17 cellular contexts compared by ENCODE assay signal in the genomic region with DNA sequence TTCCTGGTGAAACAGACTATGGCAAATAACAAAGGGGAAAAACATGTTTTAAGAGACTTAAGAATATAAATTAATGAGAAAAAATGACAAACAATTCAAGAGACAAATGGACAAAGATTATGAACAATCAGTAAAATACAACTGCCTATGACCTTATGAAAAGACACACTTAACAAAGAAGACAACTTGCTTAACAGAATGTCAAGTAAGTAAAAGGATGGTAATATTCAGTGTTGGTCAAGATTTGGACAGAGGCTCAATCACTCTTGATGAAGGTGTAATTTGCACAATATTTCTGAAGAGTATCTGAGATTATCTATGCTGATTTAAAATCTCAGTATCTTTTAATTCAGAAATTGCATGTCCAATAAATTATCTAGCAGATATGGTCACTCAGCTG. TPM values are rescaled to one million over a fixed set of nuclear protein-coding genes. Genes with fewer than 3 reads are reported as not detected.
DNase-seq lines count a peak whose midpoint lies in the region; ATAC-seq, FAIRE-seq and TF ChIP-seq lines count a peak whose summit lies in the region.
"Had no signal": no experiment of that assay in that cellular context is flagged by ENCODE, and none has a peak within 500 bp of the region (broad histone marks: within the 10 kb centered on the region; RNA-seq: fewer than 3 reads in every experiment).

No MANE protein-coding gene starts in this region.

- H3K4me3 Mint-ChIP-seq in CD4-positive, CD25-positive, alpha-beta regulatory T cell = peak overlapping the region in 1 of 4 donors; percentile 32
- no peak overlapping the region for H3K4me3 Mint-ChIP-seq in CD4-positive, alpha-beta T cell
- no peak overlapping the region for H3K4me3 Mint-ChIP-seq in type B pancreatic cell
- H3K4me3 Mint-ChIP-seq: H9 had no signal

- TF ChIP-seq POLR2A in K562 (conservative IDR thresholded peaks at IDR 0.05) (no peak), Peyer's patch (IDR thresholded peaks at IDR 0.05) (no peak)

- FAIRE-seq in K562 (lab: Jason Lieb, UNC) = peak; percentile 6
- FAIRE-seq: A204.1, GM12878, H1 had no signal

- CTCF ChIA-PET in CD4-positive, alpha-beta T cell (lab: Charles Lee) = no interaction called here
- CTCF ChIA-PET in K562 (lab: Yijun Ruan, JAX; ENCODE audit: low intra/inter-chr PET ratio) = no interaction called here

- no TSS peak for BruUV-seq in K562 (replicated peaks; lab: Mats Ljungman, UMichigan)

- no peak overlapping the region for H3K4me3 ChIP-seq in CD4-positive, CD25-positive, alpha-beta regulatory T cell (ENCODE audit: low read depth, low read length)
- H3K4me3 ChIP-seq in K562 = no peak overlapping the region
- no peak overlapping the region for H3K4me3 ChIP-seq in smooth muscle cell
- H3K4me3 ChIP-seq in Peyer's patch = no peak overlapping the region
- H3K4me3 ChIP-seq: GM12878 had no signal

- peaks cover 24% of the 10 kb centered on the region for H3K36me3 Mint-ChIP-seq in CD4-positive, CD25-positive, alpha-beta regulatory T cell
- peaks cover 69% of the 10 kb centered on the region for H3K36me3 Mint-ChIP-seq in CD4-positive, alpha-beta T cell (ENCODE audit: low read depth)
- H3K36me3 Mint-ChIP-seq in type B pancreatic cell = peaks cover 25% of the 10 kb centered on the region

- peaks cover 25% of the 10 kb centered on the region for H3F3A ChIP-seq in smooth muscle cell (ENCODE audit: low read depth)

- peak overlapping the region; percentile 64 for H3K4me2 ChIP-seq in K562 (ENCODE audit: insufficient read depth, low read length)
- no peak overlapping the region for H3K4me2 ChIP-seq in smooth muscle cell

- H2AFZ ChIP-seq in K562 (ENCODE audit: low read depth, low read length) = no peak overlapping the region
- H2AFZ ChIP-seq in smooth muscle cell (ENCODE audit: low read depth) = no peak overlapping the region

- DNase-seq in CD4-positive, CD25-positive, alpha-beta regulatory T cell = no peak
- DNase-seq in CD4-positive, alpha-beta T cell = no peak
- no peak for DNase-seq in K562 (ENCODE audit: extremely low read depth in 1 of 4, low spot score in 3 of 4)
- no peak for DNase-seq in smooth muscle cell (lab: John Stamatoyannopoulos, UW; ENCODE audit: unreplicated experiment)
- DNase-seq in Peyer's patch = no peak
- DNase-seq in type B pancreatic cell (ENCODE audit: extremely low spot score, unreplicated experiment) = no peak
- DNase-seq: ACHN; BE2C; C1 segment of cervical spinal cord; CD4-positive, alpha-beta memory T cell; DMS153; DMS79; GF-D8; H9 had no signal

- peak overlapping the region in 2 of 3 donors; percentile 18 to 89 for H3K27ac Mint-ChIP-seq in CD4-positive, CD25-positive, alpha-beta regulatory T cell
- peak overlapping the region; percentile 5 for H3K27ac Mint-ChIP-seq in CD4-positive, alpha-beta T cell
- H3K27ac Mint-ChIP-seq in type B pancreatic cell = no peak overlapping the region
- H3K27ac Mint-ChIP-seq: H9 had no signal

- peaks cover 12% of the 10 kb centered on the region for H3K4me1 ChIP-seq in CD4-positive, CD25-positive, alpha-beta regulatory T cell (ENCODE audit: control insufficient read depth, insufficient read depth, low read length, poor library complexity, severe bottlenecking)
- H3K4me1 ChIP-seq in K562 (replicated peaks in 1 of 2; ENCODE audit: control insufficient read depth in 2 of 2, insufficient read depth in 2 of 2, low read length in 2 of 2) (peaks cover 23 to 29% of the 10 kb centered on the region in 2 experiments), smooth muscle cell (ENCODE audit: low read depth) (peaks cover 17% of the 10 kb centered on the region), Peyer's patch (peaks cover 0 to 13% (median 5%) of the 10 kb centered on the region in 4 donors)
- H3K4me1 ChIP-seq: BE2C had no signal

- no peaks in the 10 kb centered on the region for H3K27me3 ChIP-seq in CD4-positive, CD25-positive, alpha-beta regulatory T cell (ENCODE audit: control insufficient read depth, insufficient read depth, low read length)
- H3K27me3 ChIP-seq in CD4-positive, alpha-beta T cell (ENCODE audit: control insufficient read depth, insufficient read depth, low read length) = no peaks in the 10 kb centered on the region
- no peaks in the 10 kb centered on the region for H3K27me3 ChIP-seq in K562 (ENCODE audit: control insufficient read depth in 2 of 2, insufficient read depth in 2 of 2, low read length in 2 of 2)
- H3K27me3 ChIP-seq in smooth muscle cell (ENCODE audit: low read depth) = no peaks in the 10 kb centered on the region
- no peaks in the 10 kb centered on the region for H3K27me3 ChIP-seq in Peyer's patch
- H3K27me3 ChIP-seq: BE2C had no signal

- no peak for TF ChIP-seq EP300 in K562 (IDR thresholded peaks at IDR 0.05; ENCODE audit: low read length)

- H3K79me2 ChIP-seq in K562 (ENCODE audit: control insufficient read depth, insufficient read depth, low read length) (peaks cover 71% of the 10 kb centered on the region), smooth muscle cell (ENCODE audit: low read depth) (peaks cover 90% of the 10 kb centered on the region)

- H3K27ac ChIP-seq in CD4-positive, CD25-positive, alpha-beta regulatory T cell (ENCODE audit: insufficient read depth, low read length, poor library complexity, severe bottlenecking) = no peak overlapping the region
- no peak overlapping the region for H3K27ac ChIP-seq in CD4-positive, alpha-beta T cell (ENCODE audit: low read depth, low read length)
- H3K27ac ChIP-seq in K562 (ENCODE audit: extremely low read depth, low read depth, low read length) (peak overlapping the region; percentile 72), smooth muscle cell (ENCODE audit: low read depth) (peak overlapping the region; percentile 68), Peyer's patch (no peak overlapping the region)

- H3K27me3 Mint-ChIP-seq in CD4-positive, CD25-positive, alpha-beta regulatory T cell = peaks cover 4% of the 10 kb centered on the region
- no peaks in the 10 kb centered on the region for H3K27me3 Mint-ChIP-seq in CD4-positive, alpha-beta T cell
- no peaks in the 10 kb centered on the region for H3K27me3 Mint-ChIP-seq in type B pancreatic cell
- H3K27me3 Mint-ChIP-seq: CD4-positive, alpha-beta memory T cell had no signal

- in situ Hi-C loops in K562 (cut with MboI) = no loop called here

- peak overlapping the region in 1 of 2 experiments; percentile 33; a peak in 2 of 4 replicates for H3K9ac ChIP-seq in K562 (ENCODE audit: insufficient read depth in 1 of 2, low read depth in 2 of 2, low read length in 2 of 2)
- no peak overlapping the region for H3K9ac ChIP-seq in smooth muscle cell (ENCODE audit: low read depth)

- H3K4me1 Mint-ChIP-seq in CD4-positive, CD25-positive, alpha-beta regulatory T cell = peaks cover 39 to 70% (median 46%) of the 10 kb centered on the region in 4 donors
- peaks cover 59% of the 10 kb centered on the region for H3K4me1 Mint-ChIP-seq in CD4-positive, alpha-beta T cell (ENCODE audit: low read depth)
- peaks cover 1% of the 10 kb centered on the region for H3K4me1 Mint-ChIP-seq in type B pancreatic cell (ENCODE audit: unreplicated experiment)

- H3K9me3 Mint-ChIP-seq in CD4-positive, CD25-positive, alpha-beta regulatory T cell = no peaks in the 10 kb centered on the region
- H3K9me3 Mint-ChIP-seq in CD4-positive, alpha-beta T cell = no peaks in the 10 kb centered on the region
- no peaks in the 10 kb centered on the region for H3K9me3 Mint-ChIP-seq in type B pancreatic cell
- H3K9me3 Mint-ChIP-seq: CD4-positive, alpha-beta memory T cell; H9 had no signal

- H4K20me1 ChIP-seq in K562 (replicated peaks; ENCODE audit: control insufficient read depth, insufficient read depth, low read length) = no peaks in the 10 kb centered on the region
- peaks cover 95% of the 10 kb centered on the region for H4K20me1 ChIP-seq in smooth muscle cell (ENCODE audit: low read depth)

- intact Hi-C loops in CD4-positive, alpha-beta T cell (cut with DNase I, micrococcal nuclease) = loop anchor here in 1 of 2 experiments (5.0 kb wide), 1 partner anchor 34 kb away; no protein-coding TSS in a partner anchor
- intact Hi-C loops in K562 (cut with micrococcal nuclease) = no loop called here

- POLR2A ChIA-PET in CD4-positive, alpha-beta T cell (lab: Charles Lee) = no interaction called here
- POLR2A ChIA-PET in K562 (lab: Yijun Ruan, JAX) = interaction anchor here (0.6 kb wide), 1 partner anchor 139 kb away, joined by 3 read pairs; no protein-coding TSS in a partner anchor

- no peak for TF ChIP-seq CTCF in CD4-positive, alpha-beta T cell (IDR thresholded peaks at IDR 0.05)
- TF ChIP-seq CTCF in K562 (IDR thresholded peaks at IDR 0.05 in 2 of 3, conservative IDR thresholded peaks at IDR 0.05 in 1 of 3; ENCODE audit: insufficient read depth in 2 of 3, low read depth in 1 of 3, low read length in 3 of 3) = no peak
- no peak for TF ChIP-seq CTCF in smooth muscle cell (IDR thresholded peaks at IDR 0.05; ENCODE audit: borderline replicate concordance, insufficient read depth, poor library complexity, severe bottlenecking)
- no peak for TF ChIP-seq CTCF in Peyer's patch (IDR thresholded peaks at IDR 0.05)
- no peak for TF ChIP-seq CTCF in type B pancreatic cell (conservative IDR thresholded peaks at IDR 0.05)

- peaks cover 46% of the 10 kb centered on the region for H3K36me3 ChIP-seq in CD4-positive, CD25-positive, alpha-beta regulatory T cell (ENCODE audit: control insufficient read depth, insufficient read depth, low read length)
- H3K36me3 ChIP-seq in K562 (ENCODE audit: control insufficient read depth, insufficient read depth, low read length) (peaks cover 17% of the 10 kb centered on the region; the same call in 2 of the 3 replicates), smooth muscle cell (ENCODE audit: low read depth) (no peaks in the 10 kb centered on the region), Peyer's patch (peaks cover 0 to 20% (median 0%) of the 10 kb centered on the region in 3 donors)

- H3K9me1 ChIP-seq in K562 (ENCODE audit: control insufficient read depth, insufficient read depth, low read length) = no peaks in the 10 kb centered on the region

- no peak for TF ChIP-seq RAD21 in K562 (CRISPR knock-in tag; conservative IDR thresholded peaks at IDR 0.05 in 1 of 2, IDR thresholded peaks at IDR 0.05 in 1 of 2)

- no peak for ATAC-seq in CD4-positive, CD25-positive, alpha-beta regulatory T cell (ENCODE audit: low read depth in 2 of 2)
- no peak for ATAC-seq in CD4-positive, alpha-beta T cell (ENCODE audit: poor library complexity)
- no peak for ATAC-seq in K562
- ATAC-seq: GM12878 had no signal

- H3K9me3 ChIP-seq in CD4-positive, CD25-positive, alpha-beta regulatory T cell (ENCODE audit: control insufficient read depth in 2 of 2, low read length in 2 of 2) = no peaks in the 10 kb centered on the region
- no peaks in the 10 kb centered on the region for H3K9me3 ChIP-seq in CD4-positive, alpha-beta T cell (ENCODE audit: control insufficient read depth, low read length)
- H3K9me3 ChIP-seq in K562 (replicated peaks; ENCODE audit: control insufficient read depth, insufficient read depth, low read depth, low read length) (no peaks in the 10 kb centered on the region), smooth muscle cell (replicated peaks; ENCODE audit: low read depth) (no peaks in the 10 kb centered on the region), Peyer's patch (no peaks in the 10 kb centered on the region)
- H3K9me3 ChIP-seq: BE2C had no signal

RNA-seq across cellular contexts. Expression of gene CREBBP, which starts 34.4 kb away (rescaled TPM):
- total RNA-seq in CD4-positive, CD25-positive, alpha-beta regulatory T cell = 192 TPM
- polyA plus RNA-seq in CD4-positive, CD25-positive, alpha-beta regulatory T cell = 1 to 10 TPM; 3.3 to 8.1 (median 4.0) TPM
- 100 to 1,000 TPM; 145 to 152 TPM for total RNA-seq in CD4-positive, alpha-beta T cell
- total RNA-seq in K562 (2011; cell fraction: chromatin; rRNA removed; ENCODE audit: low replicate concordance) = 118 and 129 TPM in 2 replicates
- 52.7 and 61.3 TPM in 2 replicates for total RNA-seq in K562 (2011; cell fraction: nucleolus; rRNA removed)
- total RNA-seq in K562 (2011; cell fraction: nucleoplasm; rRNA removed) = 58.0 and 84.6 TPM in 2 replicates
- 9.4 and 9.7 TPM in 2 replicates for total RNA-seq in K562 (2014; rRNA removed)
- total RNA-seq in K562 (2014; rRNA removed; fragmentation: Illumina TruSeq; extraction: Trizol) = 5.6 and 8.9 TPM in 2 replicates
- total RNA-seq in K562 (2015; rRNA removed; fragmentation: Illumina TruSeq; extraction: Trizol) = 5.4 and 6.3 TPM in 2 replicates
- 22.3 and 24.8 TPM in 2 replicates for total RNA-seq in K562 (2021)
- polyA plus RNA-seq in K562 (2011; rRNA removed) = 2.6 and 4.1 TPM in 2 replicates
- polyA plus RNA-seq in K562 (2011; cell fraction: cytosol; rRNA removed) = 2.6 and 2.8 TPM in 2 replicates
- polyA plus RNA-seq in K562 (2011; cell fraction: nucleus; rRNA removed) = 12.7 and 15.9 TPM in 2 replicates
- polyA plus RNA-seq in K562 (2012) = 8.9 and 10.8 TPM in 2 replicates
- polyA plus RNA-seq in K562 (2014; fragmentation: Illumina TruSeq; extraction: Trizol) = 13.2 and 13.8 TPM in 2 replicates
- polyA plus RNA-seq in K562 (2014; fragmentation: Nextera tagmentation; extraction: Ambion mirVana) = 1 to 10 TPM in 1 of 2 experiments, under 1 TPM in 1; 0.70 to 2.5 TPM
- polyA plus RNA-seq in K562 (2014; rRNA removed) = 6.8 and 7.4 TPM in 2 replicates
- polyA minus RNA-seq in K562 (2011; rRNA and poly(A)+ RNA removed) = 9.9 and 15.2 TPM in 2 replicates
- 20.4 and 22.6 TPM in 2 replicates for polyA minus RNA-seq in K562 (2011; cell fraction: cytosol; rRNA and poly(A)+ RNA removed)
- polyA minus RNA-seq in K562 (2011; cell fraction: nucleus; rRNA and poly(A)+ RNA removed) = 16.2 and 23.5 TPM in 2 replicates
- 16.9 and 19.6 TPM in 2 replicates for total RNA-seq in smooth muscle cell
- 14.3 and 24.9 TPM in 2 replicates for polyA plus RNA-seq in smooth muscle cell
- 100 to 1,000 TPM in 3 of 4 donors, 10 to 100 TPM in 1; 84.2 to 238 (median 140) TPM for total RNA-seq in Peyer's patch
- 85.1 and 93.6 TPM in 2 replicates for total RNA-seq in type B pancreatic cell (ENCODE audit: low replicate concordance)

Comparison
In these comparisons a context has a peak if more than half of its experiments do, and no peak if none do; other contexts are left out.
1. H3K27ac ChIP-seq: peak in K562 (single experiment) and smooth muscle cell (single experiment); none in CD4-positive, CD25-positive, alpha-beta regulatory T cell (single experiment), CD4-positive, alpha-beta T cell (single experiment) and Peyer's patch (0 of 4).